ENCODE assay signal across 1 cellular context in the genomic region with DNA sequence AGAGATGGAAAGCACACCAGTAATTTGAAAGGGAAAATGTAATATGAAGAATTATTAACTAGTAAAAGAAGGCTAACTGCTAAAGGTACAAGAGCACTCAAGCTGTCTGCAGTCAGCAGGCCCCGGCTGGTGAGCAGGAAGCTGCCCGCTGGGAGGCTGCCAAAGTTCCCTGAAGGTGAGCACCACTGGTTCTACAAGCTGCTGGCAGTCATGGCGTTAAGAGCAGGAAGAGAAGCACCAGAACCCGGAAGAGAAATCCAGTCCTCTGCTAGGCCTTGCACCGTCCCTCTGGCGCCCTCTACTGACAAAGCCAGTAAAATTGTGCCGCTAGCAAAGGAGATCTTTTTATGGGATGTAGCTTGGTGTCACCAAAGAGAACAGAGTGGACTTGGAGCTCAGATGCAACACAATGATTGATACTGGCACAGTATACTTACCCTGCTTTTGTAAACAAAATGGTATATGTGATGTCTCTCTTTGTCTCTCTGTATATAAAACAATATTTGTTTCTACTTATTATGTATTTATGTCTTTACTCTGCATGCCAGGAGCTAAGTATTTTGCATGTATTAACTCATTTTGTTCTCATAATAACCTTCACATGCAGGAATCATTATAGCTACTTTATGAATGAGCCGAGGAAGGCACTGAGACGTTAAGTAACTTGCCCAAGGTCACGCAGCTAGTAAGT.
TF ChIP-seq lines count a peak whose summit lies in the region.

No MANE protein-coding gene starts in this region.

TF ChIP-seq in HepG2, 621 proteins besides CTCF, POLR2A, EP300 and RAD21 (continued from another document and continues in another):
- TF ChIP-seq CREM (IDR thresholded peaks at IDR 0.05) (peak; percentile 54; the same call in 1 of the 2 replicates), CREM (CRISPR knock-in tag; IDR thresholded peaks at IDR 0.05) (no peak), POLR2AphosphoS5 (IDR thresholded peaks at IDR 0.05; ENCODE audit: low read depth, low read length) (peak; percentile 82), SIX4 (CRISPR knock-in tag; IDR thresholded peaks at IDR 0.05) (peak; percentile 65; the same call in 1 of the 2 replicates), ISL2 (CRISPR knock-in tag; IDR thresholded peaks at IDR 0.05) (peak; percentile 64; the same call in 1 of the 2 replicates), FOXK1 (CRISPR knock-in tag; IDR thresholded peaks at IDR 0.05; ENCODE audit: borderline replicate concordance, low read depth) (peak; percentile 82; the same call in 1 of the 2 replicates), NFIB (CRISPR knock-in tag; IDR thresholded peaks at IDR 0.05; ENCODE audit: borderline replicate concordance) (no peak), TEAD2 (CRISPR knock-in tag; IDR thresholded peaks at IDR 0.05) (0 out of 2 replicates have a peak, but pooled peaks have one; percentile 45), ZNF724P (CRISPR knock-in tag; IDR thresholded peaks at IDR 0.05; ENCODE audit: borderline replicate concordance) (no peak), ZSCAN21 (CRISPR knock-in tag; IDR thresholded peaks at IDR 0.05; ENCODE audit: borderline replicate concordance) (peak; percentile 29; the same call in 1 of the 2 replicates), BHLHE40 (IDR thresholded peaks at IDR 0.05; ENCODE audit: low read length) (peak; percentile 41; the same call in 1 of the 2 replicates), KDM2A (CRISPR knock-in tag; IDR thresholded peaks at IDR 0.05; ENCODE audit: borderline replicate concordance, low read depth) (peak; percentile 82), CCDC6 (CRISPR knock-in tag; IDR thresholded peaks at IDR 0.05) (peak; percentile 92), TBX3 (IDR thresholded peaks at IDR 0.05; ENCODE audit: borderline replicate concordance) (no peak), ZNF121 (CRISPR knock-in tag; IDR thresholded peaks at IDR 0.05) (peak; percentile 53), TBX2 (CRISPR knock-in tag; IDR thresholded peaks at IDR 0.05; ENCODE audit: borderline replicate concordance) (peak; percentile 78; the same call in 1 of the 2 replicates), TEAD3 (CRISPR knock-in tag; optimal IDR thresholded peaks at IDR 0.05; ENCODE audit: borderline replicate concordance) (peak; percentile 72), ZMYM2 (CRISPR knock-in tag; IDR thresholded peaks at IDR 0.05) (0 out of 2 replicates have a peak, but pooled peaks have one; percentile 31), THYN1 (CRISPR knock-in tag; IDR thresholded peaks at IDR 0.05; ENCODE audit: borderline replicate concordance, low read depth) (0 out of 2 replicates have a peak, but pooled peaks have one; percentile 76), THAP11 (CRISPR knock-in tag; IDR thresholded peaks at IDR 0.05) (peak; percentile 91), FOXA3 (CRISPR knock-in tag; IDR thresholded peaks at IDR 0.05) (peak; percentile 67), SNRNP70 (IDR thresholded peaks at IDR 0.05; ENCODE audit: low read depth, low read length) (no peak), FOSL1 (CRISPR knock-in tag; IDR thresholded peaks at IDR 0.05; ENCODE audit: borderline replicate concordance) (no peak), ELF1 (CRISPR knock-in tag; IDR thresholded peaks at IDR 0.05) (peak; percentile 99), CHD4 (IDR thresholded peaks at IDR 0.05; ENCODE audit: borderline replicate concordance, low read length) (no peak)
- TF ChIP-seq, protein P1, sequence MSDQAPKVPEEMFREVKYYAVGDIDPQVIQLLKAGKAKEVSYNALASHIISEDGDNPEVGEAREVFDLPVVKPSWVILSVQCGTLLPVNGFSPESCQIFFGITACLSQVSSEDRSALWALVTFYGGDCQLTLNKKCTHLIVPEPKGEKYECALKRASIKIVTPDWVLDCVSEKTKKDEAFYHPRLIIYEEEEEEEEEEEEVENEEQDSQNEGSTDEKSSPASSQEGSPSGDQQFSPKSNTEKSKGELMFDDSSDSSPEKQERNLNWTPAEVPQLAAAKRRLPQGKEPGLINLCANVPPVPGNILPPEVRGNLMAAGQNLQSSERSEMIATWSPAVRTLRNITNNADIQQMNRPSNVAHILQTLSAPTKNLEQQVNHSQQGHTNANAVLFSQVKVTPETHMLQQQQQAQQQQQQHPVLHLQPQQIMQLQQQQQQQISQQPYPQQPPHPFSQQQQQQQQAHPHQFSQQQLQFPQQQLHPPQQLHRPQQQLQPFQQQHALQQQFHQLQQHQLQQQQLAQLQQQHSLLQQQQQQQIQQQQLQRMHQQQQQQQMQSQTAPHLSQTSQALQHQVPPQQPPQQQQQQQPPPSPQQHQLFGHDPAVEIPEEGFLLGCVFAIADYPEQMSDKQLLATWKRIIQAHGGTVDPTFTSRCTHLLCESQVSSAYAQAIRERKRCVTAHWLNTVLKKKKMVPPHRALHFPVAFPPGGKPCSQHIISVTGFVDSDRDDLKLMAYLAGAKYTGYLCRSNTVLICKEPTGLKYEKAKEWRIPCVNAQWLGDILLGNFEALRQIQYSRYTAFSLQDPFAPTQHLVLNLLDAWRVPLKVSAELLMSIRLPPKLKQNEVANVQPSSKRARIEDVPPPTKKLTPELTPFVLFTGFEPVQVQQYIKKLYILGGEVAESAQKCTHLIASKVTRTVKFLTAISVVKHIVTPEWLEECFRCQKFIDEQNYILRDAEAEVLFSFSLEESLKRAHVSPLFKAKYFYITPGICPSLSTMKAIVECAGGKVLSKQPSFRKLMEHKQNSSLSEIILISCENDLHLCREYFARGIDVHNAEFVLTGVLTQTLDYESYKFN (CRISPR knock-in tag; conservative IDR thresholded peaks at IDR 0.05), result peak; percentile 72
- TF ChIP-seq, protein P2, sequence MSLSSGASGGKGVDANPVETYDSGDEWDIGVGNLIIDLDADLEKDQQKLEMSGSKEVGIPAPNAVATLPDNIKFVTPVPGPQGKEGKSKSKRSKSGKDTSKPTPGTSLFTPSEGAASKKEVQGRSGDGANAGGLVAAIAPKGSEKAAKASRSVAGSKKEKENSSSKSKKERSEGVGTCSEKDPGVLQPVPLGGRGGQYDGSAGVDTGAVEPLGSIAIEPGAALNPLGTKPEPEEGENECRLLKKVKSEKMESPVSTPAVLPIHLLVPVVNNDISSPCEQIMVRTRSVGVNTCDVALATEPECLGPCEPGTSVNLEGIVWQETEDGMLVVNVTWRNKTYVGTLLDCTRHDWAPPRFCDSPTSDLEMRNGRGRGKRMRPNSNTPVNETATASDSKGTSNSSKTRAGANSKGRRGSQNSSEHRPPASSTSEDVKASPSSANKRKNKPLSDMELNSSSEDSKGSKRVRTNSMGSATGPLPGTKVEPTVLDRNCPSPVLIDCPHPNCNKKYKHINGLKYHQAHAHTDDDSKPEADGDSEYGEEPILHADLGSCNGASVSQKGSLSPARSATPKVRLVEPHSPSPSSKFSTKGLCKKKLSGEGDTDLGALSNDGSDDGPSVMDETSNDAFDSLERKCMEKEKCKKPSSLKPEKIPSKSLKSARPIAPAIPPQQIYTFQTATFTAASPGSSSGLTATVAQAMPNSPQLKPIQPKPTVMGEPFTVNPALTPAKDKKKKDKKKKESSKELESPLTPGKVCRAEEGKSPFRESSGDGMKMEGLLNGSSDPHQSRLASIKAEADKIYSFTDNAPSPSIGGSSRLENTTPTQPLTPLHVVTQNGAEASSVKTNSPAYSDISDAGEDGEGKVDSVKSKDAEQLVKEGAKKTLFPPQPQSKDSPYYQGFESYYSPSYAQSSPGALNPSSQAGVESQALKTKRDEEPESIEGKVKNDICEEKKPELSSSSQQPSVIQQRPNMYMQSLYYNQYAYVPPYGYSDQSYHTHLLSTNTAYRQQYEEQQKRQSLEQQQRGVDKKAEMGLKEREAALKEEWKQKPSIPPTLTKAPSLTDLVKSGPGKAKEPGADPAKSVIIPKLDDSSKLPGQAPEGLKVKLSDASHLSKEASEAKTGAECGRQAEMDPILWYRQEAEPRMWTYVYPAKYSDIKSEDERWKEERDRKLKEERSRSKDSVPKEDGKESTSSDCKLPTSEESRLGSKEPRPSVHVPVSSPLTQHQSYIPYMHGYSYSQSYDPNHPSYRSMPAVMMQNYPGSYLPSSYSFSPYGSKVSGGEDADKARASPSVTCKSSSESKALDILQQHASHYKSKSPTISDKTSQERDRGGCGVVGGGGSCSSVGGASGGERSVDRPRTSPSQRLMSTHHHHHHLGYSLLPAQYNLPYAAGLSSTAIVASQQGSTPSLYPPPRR (CRISPR knock-in tag; IDR thresholded peaks at IDR 0.05; ENCODE audit: borderline replicate concordance), result peak; percentile 67
- TF ChIP-seq, protein P3, sequence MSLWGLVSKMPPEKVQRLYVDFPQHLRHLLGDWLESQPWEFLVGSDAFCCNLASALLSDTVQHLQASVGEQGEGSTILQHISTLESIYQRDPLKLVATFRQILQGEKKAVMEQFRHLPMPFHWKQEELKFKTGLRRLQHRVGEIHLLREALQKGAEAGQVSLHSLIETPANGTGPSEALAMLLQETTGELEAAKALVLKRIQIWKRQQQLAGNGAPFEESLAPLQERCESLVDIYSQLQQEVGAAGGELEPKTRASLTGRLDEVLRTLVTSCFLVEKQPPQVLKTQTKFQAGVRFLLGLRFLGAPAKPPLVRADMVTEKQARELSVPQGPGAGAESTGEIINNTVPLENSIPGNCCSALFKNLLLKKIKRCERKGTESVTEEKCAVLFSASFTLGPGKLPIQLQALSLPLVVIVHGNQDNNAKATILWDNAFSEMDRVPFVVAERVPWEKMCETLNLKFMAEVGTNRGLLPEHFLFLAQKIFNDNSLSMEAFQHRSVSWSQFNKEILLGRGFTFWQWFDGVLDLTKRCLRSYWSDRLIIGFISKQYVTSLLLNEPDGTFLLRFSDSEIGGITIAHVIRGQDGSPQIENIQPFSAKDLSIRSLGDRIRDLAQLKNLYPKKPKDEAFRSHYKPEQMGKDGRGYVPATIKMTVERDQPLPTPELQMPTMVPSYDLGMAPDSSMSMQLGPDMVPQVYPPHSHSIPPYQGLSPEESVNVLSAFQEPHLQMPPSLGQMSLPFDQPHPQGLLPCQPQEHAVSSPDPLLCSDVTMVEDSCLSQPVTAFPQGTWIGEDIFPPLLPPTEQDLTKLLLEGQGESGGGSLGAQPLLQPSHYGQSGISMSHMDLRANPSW (CRISPR knock-in tag; IDR thresholded peaks at IDR 0.05; ENCODE audit: borderline replicate concordance), result peak; percentile 36; the same call in 1 of the 2 replicates
- TF ChIP-seq, protein P4, sequence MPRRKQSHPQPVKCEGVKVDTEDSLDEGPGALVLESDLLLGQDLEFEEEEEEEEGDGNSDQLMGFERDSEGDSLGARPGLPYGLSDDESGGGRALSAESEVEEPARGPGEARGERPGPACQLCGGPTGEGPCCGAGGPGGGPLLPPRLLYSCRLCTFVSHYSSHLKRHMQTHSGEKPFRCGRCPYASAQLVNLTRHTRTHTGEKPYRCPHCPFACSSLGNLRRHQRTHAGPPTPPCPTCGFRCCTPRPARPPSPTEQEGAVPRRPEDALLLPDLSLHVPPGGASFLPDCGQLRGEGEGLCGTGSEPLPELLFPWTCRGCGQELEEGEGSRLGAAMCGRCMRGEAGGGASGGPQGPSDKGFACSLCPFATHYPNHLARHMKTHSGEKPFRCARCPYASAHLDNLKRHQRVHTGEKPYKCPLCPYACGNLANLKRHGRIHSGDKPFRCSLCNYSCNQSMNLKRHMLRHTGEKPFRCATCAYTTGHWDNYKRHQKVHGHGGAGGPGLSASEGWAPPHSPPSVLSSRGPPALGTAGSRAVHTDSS (CRISPR knock-in tag; conservative IDR thresholded peaks at IDR 0.05), result 0 out of 2 replicates have a peak, but pooled peaks have one; percentile 75
- TF ChIP-seq, protein P5, sequence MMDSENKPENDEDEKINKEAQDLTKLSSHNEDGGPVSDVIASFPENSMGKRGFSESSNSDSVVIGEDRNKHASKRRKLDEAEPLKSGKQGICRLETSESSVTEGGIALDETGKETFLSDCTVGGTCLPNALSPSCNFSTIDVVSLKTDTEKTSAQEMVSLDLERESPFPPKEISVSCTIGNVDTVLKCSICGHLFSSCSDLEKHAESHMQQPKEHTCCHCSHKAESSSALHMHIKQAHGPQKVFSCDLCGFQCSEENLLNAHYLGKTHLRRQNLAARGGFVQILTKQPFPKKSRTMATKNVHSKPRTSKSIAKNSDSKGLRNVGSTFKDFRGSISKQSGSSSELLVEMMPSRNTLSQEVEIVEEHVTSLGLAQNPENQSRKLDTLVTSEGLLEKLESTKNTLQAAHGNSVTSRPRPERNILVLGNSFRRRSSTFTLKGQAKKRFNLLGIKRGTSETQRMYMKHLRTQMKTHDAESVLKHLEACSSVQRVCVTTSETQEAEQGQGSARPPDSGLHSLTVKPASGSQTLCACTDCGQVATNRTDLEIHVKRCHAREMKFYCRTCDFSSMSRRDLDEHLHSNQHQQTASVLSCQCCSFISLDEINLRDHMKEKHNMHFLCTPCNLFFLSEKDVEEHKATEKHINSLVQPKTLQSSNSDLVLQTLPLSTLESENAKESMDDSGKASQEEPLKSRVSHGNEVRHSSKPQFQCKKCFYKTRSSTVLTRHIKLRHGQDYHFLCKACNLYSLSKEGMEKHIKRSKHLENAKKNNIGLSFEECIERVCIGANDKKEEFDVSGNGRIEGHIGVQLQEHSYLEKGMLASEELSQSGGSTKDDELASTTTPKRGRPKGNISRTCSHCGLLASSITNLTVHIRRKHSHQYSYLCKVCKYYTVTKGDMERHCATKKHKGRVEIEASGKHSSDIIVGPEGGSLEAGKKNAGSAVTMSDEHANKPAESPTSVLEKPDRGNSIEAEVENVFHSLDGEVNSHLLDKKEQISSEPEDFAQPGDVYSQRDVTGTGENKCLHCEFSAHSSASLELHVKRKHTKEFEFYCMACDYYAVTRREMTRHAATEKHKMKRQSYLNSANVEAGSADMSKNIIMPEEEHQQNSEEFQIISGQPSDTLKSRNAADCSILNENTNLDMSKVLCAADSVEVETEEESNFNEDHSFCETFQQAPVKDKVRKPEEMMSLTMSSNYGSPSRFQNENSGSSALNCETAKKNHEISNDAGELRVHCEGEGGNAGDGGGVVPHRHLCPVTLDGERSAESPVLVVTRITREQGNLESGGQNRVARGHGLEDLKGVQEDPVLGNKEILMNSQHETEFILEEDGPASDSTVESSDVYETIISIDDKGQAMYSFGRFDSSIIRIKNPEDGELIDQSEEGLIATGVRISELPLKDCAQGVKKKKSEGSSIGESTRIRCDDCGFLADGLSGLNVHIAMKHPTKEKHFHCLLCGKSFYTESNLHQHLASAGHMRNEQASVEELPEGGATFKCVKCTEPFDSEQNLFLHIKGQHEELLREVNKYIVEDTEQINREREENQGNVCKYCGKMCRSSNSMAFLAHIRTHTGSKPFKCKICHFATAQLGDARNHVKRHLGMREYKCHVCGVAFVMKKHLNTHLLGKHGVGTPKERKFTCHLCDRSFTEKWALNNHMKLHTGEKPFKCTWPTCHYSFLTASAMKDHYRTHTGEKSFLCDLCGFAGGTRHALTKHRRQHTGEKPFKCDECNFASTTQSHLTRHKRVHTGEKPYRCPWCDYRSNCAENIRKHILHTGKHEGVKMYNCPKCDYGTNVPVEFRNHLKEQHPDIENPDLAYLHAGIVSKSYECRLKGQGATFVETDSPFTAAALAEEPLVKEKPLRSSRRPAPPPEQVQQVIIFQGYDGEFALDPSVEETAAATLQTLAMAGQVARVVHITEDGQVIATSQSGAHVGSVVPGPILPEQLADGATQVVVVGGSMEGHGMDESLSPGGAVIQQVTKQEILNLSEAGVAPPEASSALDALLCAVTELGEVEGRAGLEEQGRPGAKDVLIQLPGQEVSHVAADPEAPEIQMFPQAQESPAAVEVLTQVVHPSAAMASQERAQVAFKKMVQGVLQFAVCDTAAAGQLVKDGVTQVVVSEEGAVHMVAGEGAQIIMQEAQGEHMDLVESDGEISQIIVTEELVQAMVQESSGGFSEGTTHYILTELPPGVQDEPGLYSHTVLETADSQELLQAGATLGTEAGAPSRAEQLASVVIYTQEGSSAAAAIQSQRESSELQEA (CRISPR knock-in tag; IDR thresholded peaks at IDR 0.05; ENCODE audit: not compliant biosample characterization), result peak; percentile 74
